ENCODE assay signal across 1 cellular context in the genomic region with DNA sequence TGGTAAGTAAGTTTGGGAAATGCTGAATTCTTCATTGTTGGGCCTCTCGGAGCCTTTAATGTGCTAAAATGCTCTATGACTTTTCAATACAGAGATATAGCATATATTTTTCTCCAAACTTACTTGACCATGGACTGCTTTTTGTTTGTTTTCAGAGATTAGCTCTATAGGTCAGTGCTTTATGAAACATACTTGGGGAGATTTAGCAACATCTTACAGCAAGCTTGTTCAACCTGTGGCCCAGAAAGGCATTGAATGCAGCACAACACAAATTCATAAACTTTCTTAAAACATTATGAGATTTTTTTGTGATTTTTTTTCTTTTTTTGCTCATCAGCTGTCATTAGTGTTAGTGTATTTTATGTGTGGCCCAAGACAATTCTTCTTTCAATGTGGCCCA.
TF ChIP-seq lines count a peak whose summit lies in the region.

No MANE protein-coding gene starts in this region.

TF ChIP-seq in GM23338, 12 proteins besides CTCF, POLR2A, EP300 and RAD21 (continued from another document):
- TF ChIP-seq, protein P1, sequence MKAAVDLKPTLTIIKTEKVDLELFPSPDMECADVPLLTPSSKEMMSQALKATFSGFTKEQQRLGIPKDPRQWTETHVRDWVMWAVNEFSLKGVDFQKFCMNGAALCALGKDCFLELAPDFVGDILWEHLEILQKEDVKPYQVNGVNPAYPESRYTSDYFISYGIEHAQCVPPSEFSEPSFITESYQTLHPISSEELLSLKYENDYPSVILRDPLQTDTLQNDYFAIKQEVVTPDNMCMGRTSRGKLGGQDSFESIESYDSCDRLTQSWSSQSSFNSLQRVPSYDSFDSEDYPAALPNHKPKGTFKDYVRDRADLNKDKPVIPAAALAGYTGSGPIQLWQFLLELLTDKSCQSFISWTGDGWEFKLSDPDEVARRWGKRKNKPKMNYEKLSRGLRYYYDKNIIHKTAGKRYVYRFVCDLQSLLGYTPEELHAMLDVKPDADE (IDR thresholded peaks at IDR 0.05), result no peak
- TF ChIP-seq STAT1 (IDR thresholded peaks at IDR 0.05; ENCODE audit: unreplicated experiment) (no peak), ZNF114 (CRISPR knock-in tag; IDR thresholded peaks at IDR 0.05) (no peak)
- TF ChIP-seq, protein P2, sequence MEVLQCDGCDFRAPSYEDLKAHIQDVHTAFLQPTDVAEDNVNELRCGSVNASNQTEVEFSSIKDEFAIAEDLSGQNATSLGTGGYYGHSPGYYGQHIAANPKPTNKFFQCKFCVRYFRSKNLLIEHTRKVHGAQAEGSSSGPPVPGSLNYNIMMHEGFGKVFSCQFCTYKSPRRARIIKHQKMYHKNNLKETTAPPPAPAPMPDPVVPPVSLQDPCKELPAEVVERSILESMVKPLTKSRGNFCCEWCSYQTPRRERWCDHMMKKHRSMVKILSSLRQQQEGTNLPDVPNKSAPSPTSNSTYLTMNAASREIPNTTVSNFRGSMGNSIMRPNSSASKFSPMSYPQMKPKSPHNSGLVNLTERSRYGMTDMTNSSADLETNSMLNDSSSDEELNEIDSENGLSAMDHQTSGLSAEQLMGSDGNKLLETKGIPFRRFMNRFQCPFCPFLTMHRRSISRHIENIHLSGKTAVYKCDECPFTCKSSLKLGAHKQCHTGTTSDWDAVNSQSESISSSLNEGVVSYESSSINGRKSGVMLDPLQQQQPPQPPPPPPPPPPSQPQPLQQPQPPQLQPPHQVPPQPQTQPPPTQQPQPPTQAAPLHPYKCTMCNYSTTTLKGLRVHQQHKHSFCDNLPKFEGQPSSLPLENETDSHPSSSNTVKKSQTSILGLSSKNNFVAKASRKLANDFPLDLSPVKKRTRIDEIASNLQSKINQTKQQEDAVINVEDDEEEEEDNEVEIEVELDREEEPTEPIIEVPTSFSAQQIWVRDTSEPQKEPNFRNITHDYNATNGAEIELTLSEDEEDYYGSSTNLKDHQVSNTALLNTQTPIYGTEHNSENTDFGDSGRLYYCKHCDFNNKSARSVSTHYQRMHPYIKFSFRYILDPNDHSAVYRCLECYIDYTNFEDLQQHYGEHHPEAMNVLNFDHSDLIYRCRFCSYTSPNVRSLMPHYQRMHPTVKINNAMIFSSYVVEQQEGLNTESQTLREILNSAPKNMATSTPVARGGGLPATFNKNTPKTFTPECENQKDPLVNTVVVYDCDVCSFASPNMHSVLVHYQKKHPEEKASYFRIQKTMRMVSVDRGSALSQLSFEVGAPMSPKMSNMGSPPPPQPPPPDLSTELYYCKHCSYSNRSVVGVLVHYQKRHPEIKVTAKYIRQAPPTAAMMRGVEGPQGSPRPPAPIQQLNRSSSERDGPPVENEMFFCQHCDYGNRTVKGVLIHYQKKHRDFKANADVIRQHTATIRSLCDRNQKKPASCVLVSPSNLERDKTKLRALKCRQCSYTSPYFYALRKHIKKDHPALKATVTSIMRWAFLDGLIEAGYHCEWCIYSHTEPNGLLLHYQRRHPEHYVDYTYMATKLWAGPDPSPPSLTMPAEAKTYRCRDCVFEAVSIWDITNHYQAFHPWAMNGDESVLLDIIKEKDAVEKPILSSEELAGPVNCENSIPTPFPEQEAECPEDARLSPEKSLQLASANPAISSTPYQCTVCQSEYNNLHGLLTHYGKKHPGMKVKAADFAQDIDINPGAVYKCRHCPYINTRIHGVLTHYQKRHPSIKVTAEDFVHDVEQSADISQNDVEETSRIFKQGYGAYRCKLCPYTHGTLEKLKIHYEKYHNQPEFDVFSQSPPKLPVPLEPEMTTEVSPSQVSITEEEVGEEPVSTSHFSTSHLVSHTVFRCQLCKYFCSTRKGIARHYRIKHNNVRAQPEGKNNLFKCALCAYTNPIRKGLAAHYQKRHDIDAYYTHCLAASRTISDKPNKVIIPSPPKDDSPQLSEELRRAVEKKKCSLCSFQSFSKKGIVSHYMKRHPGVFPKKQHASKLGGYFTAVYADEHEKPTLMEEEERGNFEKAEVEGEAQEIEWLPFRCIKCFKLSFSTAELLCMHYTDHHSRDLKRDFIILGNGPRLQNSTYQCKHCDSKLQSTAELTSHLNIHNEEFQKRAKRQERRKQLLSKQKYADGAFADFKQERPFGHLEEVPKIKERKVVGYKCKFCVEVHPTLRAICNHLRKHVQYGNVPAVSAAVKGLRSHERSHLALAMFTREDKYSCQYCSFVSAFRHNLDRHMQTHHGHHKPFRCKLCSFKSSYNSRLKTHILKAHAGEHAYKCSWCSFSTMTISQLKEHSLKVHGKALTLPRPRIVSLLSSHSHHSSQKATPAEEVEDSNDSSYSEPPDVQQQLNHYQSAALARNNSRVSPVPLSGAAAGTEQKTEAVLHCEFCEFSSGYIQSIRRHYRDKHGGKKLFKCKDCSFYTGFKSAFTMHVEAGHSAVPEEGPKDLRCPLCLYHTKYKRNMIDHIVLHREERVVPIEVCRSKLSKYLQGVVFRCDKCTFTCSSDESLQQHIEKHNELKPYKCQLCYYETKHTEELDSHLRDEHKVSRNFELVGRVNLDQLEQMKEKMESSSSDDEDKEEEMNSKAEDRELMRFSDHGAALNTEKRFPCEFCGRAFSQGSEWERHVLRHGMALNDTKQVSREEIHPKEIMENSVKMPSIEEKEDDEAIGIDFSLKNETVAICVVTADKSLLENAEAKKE (CRISPR knock-in tag; IDR thresholded peaks at IDR 0.05), result no peak
